10 cellular contexts compared by ENCODE assay signal in genomic region chr2:33494155-33494779, GRCh38. TPM values are rescaled to one million over a fixed set of nuclear protein-coding genes. Genes with fewer than 3 reads are reported as not detected.
A peak's percentile ranks its signal among the peaks of the same experiment; 100 is the strongest.
DNase-seq lines count a peak whose midpoint lies in the region; ATAC-seq and TF ChIP-seq lines count a peak whose summit lies in the region.
"Had no signal": no experiment of that assay in that cellular context is flagged by ENCODE, and none has a peak within 500 bp of the region (broad histone marks: within the 10 kb centered on the region; RNA-seq: fewer than 3 reads in every experiment).

No MANE protein-coding gene starts in this region.

- peak overlapping the region; percentile 13 for H3K4me3 Mint-ChIP-seq in activated naive CD8-positive, alpha-beta T cell treated with anti-CD3 and anti-CD28 coated beads, Interleukin-2, amount 50 U/mL, for 24 hours
- H3K4me3 Mint-ChIP-seq: activated CD8-positive, alpha-beta T cell treated with anti-CD3 and anti-CD28 coated beads, Interleukin-2, amount 10 ng/mL, durations not matched to agents 7 days and 5 days had no signal

- H3K9me3 ChIP-seq in testis: no peaks in the 10 kb centered on the region

- ATAC-seq in GM18498 (IDR thresholded peaks at IDR 0.05; ENCODE audit: unreplicated experiment) (peak; percentile 56), GM21447 (IDR thresholded peaks at IDR 0.05; ENCODE audit: unreplicated experiment) (peak; percentile 59), HG03280 (IDR thresholded peaks at IDR 0.05; ENCODE audit: unreplicated experiment) (peak; percentile 61)
- ATAC-seq in activated naive CD8-positive, alpha-beta T cell treated with anti-CD3 and anti-CD28 coated beads, Interleukin-2, amount 50 U/mL, for 24 hours: no peak
- ATAC-seq: activated CD8-positive, alpha-beta T cell treated with anti-CD3 and anti-CD28 coated beads, Interleukin-2, amount 10 ng/mL, durations not matched to agents 7 days and 5 days had no signal

- TF ChIP-seq CTCF in testis (IDR thresholded peaks at IDR 0.05): no peak

- no peaks in the 10 kb centered on the region for H3K36me3 ChIP-seq in testis (ENCODE audit: low read depth, missing control alignments)

- H3K9me3 Mint-ChIP-seq in activated naive CD8-positive, alpha-beta T cell treated with anti-CD3 and anti-CD28 coated beads, Interleukin-2, amount 50 U/mL, for 24 hours: no peaks in the 10 kb centered on the region

- H3K36me3 Mint-ChIP-seq in activated naive CD8-positive, alpha-beta T cell treated with anti-CD3 and anti-CD28 coated beads, Interleukin-2, amount 50 U/mL, for 24 hours (ENCODE audit: low read depth): no peaks in the 10 kb centered on the region

- WGBS in testis, 2 donors: 83 to 87% methylated on average over 10 of the region's 10 CpGs

- intact Hi-C loops in testis (cut with DNase I; ENCODE audit: low total_unique reads): no loop called here

- no peak overlapping the region for H3K27ac ChIP-seq in testis

- H3K4me3 ChIP-seq in testis: no peak overlapping the region

- H3K4me1 ChIP-seq in testis: no peaks in the 10 kb centered on the region

- peaks cover 8% of the 10 kb centered on the region for H3K27me3 Mint-ChIP-seq in activated naive CD8-positive, alpha-beta T cell treated with anti-CD3 and anti-CD28 coated beads, Interleukin-2, amount 50 U/mL, for 24 hours

- H3K4me1 Mint-ChIP-seq in activated naive CD8-positive, alpha-beta T cell treated with anti-CD3 and anti-CD28 coated beads, Interleukin-2, amount 50 U/mL, for 24 hours: peaks cover 58% of the 10 kb centered on the region

- H3K27ac Mint-ChIP-seq in activated naive CD8-positive, alpha-beta T cell treated with anti-CD3 and anti-CD28 coated beads, Interleukin-2, amount 50 U/mL, for 24 hours: peak overlapping the region; percentile 10
- H3K27ac Mint-ChIP-seq: activated CD8-positive, alpha-beta T cell treated with anti-CD3 and anti-CD28 coated beads, Interleukin-2, amount 10 ng/mL, durations not matched to agents 7 days and 5 days had no signal

- no peak for TF ChIP-seq POLR2A in testis (IDR thresholded peaks at IDR 0.05)

- no peaks in the 10 kb centered on the region for H3K27me3 ChIP-seq in testis

- no peak for DNase-seq in activated naive CD8-positive, alpha-beta T cell treated with anti-CD3 and anti-CD28 coated beads, Interleukin-2, amount 50 U/mL, for 24 hours
- DNase-seq in NCI-H345 treated with DMSO at 0.1 percent for 48 hours (lab: John Stamatoyannopoulos, UW; ENCODE audit: unreplicated experiment) (no peak), testis (no peak), ecto neural progenitor cell (ENCODE audit: low spot score) (no peak), epidermal melanocyte (ENCODE audit: insufficient read length, low spot score) (no peak)
- DNase-seq: activated CD8-positive, alpha-beta T cell treated with anti-CD3 and anti-CD28 coated beads, Interleukin-2, amount 10 ng/mL, durations not matched to agents 7 days and 5 days; NCI-H1694 had no signal

RNA-seq across cellular contexts. Expression of gene RASGRP3, which starts 17.8 kb away (rescaled TPM):
- 10 to 100 TPM in 1 of 2 donors, 1 to 10 TPM in 1; 8.2 to 26.3 TPM for total RNA-seq in testis
- 2.8 TPM for polyA plus RNA-seq in testis (ENCODE audit: insufficient read depth, low read depth, low replicate concordance)
